Comparison of ENCODE assay signal across 1 cellular context in the genomic region with DNA sequence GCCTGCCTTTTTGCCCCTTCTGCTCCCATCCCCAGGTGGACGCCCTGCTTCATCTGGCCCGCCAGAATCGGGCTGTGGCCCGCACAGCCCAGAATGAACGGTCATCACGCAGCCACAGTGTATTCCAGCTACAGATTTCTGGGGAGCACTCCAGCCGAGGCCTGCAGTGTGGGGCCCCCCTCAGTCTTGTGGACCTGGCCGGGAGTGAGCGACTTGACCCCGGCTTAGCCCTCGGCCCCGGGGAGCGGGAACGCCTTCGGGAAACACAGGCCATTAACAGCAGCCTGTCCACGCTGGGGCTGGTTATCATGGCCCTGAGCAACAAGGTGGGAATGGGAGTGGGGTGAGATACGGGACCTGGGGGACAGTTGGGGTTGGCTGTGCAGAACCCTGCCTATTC.
TF ChIP-seq lines count a peak whose summit lies in the region.

No MANE protein-coding gene starts in this region.

TF ChIP-seq in endothelial cell of umbilical vein, 7 proteins besides CTCF, POLR2A, EP300 and RAD21:
- TF ChIP-seq EZH2 (IDR thresholded peaks at IDR 0.05; ENCODE audit: borderline replicate concordance, low read depth, low read length, severe bottlenecking) (no peak), MYC (IDR thresholded peaks at IDR 0.05; ENCODE audit: low read depth, low read length) (no peak), FOS (IDR thresholded peaks at IDR 0.05; ENCODE audit: borderline replicate concordance, insufficient read depth, low read length) (no peak), JUN (IDR thresholded peaks at IDR 0.05; ENCODE audit: borderline replicate concordance, insufficient read depth, insufficient read length, low read depth) (no peak), GATA2 (IDR thresholded peaks at IDR 0.05; ENCODE audit: insufficient read depth, insufficient read length, low read depth, low read length) (no peak), POLR2AphosphoS5 (IDR thresholded peaks at IDR 0.05; ENCODE audit: insufficient read depth, low read depth, low read length) (no peak)
- TF ChIP-seq, protein P1, sequence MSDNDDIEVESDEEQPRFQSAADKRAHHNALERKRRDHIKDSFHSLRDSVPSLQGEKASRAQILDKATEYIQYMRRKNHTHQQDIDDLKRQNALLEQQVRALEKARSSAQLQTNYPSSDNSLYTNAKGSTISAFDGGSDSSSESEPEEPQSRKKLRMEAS (IDR thresholded peaks at IDR 0.05; ENCODE audit: insufficient read depth, insufficient read length), result no peak
